In the genomic region with DNA sequence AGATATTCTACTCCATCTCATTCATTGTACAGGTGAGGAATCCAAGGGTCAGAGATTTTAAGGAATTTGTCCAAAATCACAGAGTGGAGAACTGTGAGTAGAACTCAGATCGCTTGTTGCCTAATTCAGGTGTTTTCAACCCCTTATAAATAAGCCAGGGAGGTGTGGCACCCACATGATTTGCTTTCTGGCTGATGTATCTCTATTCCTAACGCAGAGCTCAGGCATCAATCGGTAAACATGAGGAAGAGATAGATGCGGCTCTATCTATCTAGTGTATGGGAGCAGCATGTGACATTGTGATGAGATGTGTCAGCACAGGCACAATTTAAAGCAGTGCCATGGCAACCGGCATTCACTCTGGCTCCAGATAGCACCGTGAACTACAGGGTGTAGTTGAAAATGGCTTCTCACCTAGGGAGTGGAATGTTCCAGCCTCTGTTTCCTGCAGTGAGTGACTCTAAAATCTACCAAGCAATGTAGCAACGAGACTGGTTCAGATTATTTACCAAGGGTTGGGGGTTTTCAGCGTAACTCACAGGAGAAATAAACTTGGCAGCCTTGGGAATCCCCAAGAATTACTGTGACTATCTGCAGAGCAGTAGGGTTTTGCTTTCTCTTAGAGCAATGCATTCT, we compare ENCODE assay signal across 8 cellular contexts. TPM values are rescaled to one million over a fixed set of nuclear protein-coding genes. Genes with fewer than 3 reads are reported as not detected.
DNase-seq lines count a peak whose midpoint lies in the region; ATAC-seq and TF ChIP-seq lines count a peak whose summit lies in the region.

No MANE protein-coding gene starts in this region.

- 46% methylated on average over 8 of the region's 8 CpGs for WGBS in mammary epithelial cell (ENCODE audit: low coverage, missing lambda C conversion rate)

- H3K4me1 ChIP-seq in CD8-positive, alpha-beta memory T cell (ENCODE audit: insufficient read depth, low read length): peaks cover 29% of the 10 kb centered on the region
- H3K4me1 ChIP-seq in mammary epithelial cell (ENCODE audit: insufficient read depth, low read length): no peaks in the 10 kb centered on the region
- no peaks in the 10 kb centered on the region for H3K4me1 ChIP-seq in neural progenitor cell

- dilution Hi-C loops in mammary epithelial cell (cut with HindIII; ENCODE audit: low sequenced_read_pairs): no loop called here

- H3K9me3 ChIP-seq in CD8-positive, alpha-beta memory T cell (ENCODE audit: low read length): no peaks in the 10 kb centered on the region
- H3K9me3 ChIP-seq in SK-N-MC (ENCODE audit: low read depth, low read length) (no peaks in the 10 kb centered on the region), mammary epithelial cell (replicated peaks; ENCODE audit: insufficient read depth, low read length) (no peaks in the 10 kb centered on the region), neural progenitor cell (ENCODE audit: low read depth) (no peaks in the 10 kb centered on the region)

- no peaks in the 10 kb centered on the region for H3K27me3 Mint-ChIP-seq in CD8-positive, alpha-beta memory T cell
- peaks cover 7% of the 10 kb centered on the region for H3K27me3 Mint-ChIP-seq in neural progenitor cell (ENCODE audit: insufficient read depth, low read depth)

- ATAC-seq in GM19324 (IDR thresholded peaks at IDR 0.05; ENCODE audit: low FRiP score, unreplicated experiment): peak; percentile 57
- peak; percentile 59 for ATAC-seq in HG03432 (IDR thresholded peaks at IDR 0.05; ENCODE audit: unreplicated experiment)

- intact Hi-C loops in mammary epithelial cell (cut with micrococcal nuclease): no loop called here

- peak overlapping the region; percentile 82 to 98 (median 92) for H3K27ac Mint-ChIP-seq in CD8-positive, alpha-beta memory T cell
- H3K27ac Mint-ChIP-seq in neural progenitor cell: peak overlapping the region; percentile 72

- peak overlapping the region; percentile 39 for H2AFZ ChIP-seq in mammary epithelial cell (ENCODE audit: low read depth, low read length)
- H2AFZ ChIP-seq in neural progenitor cell (replicated peaks): peak overlapping the region; percentile 45

- H3K4me2 ChIP-seq in mammary epithelial cell (ENCODE audit: insufficient read depth, low read depth, low read length) (no peak overlapping the region), neural progenitor cell (no peak overlapping the region)

- peak overlapping the region; percentile 81 to 95 (median 90) for H3K4me3 Mint-ChIP-seq in CD8-positive, alpha-beta memory T cell
- H3K4me3 Mint-ChIP-seq in neural progenitor cell: peak overlapping the region; percentile 34

- peaks cover 24 to 58% (median 52%) of the 10 kb centered on the region in 3 donors for H3K4me1 Mint-ChIP-seq in CD8-positive, alpha-beta memory T cell
- H3K4me1 Mint-ChIP-seq in neural progenitor cell: peaks cover 29% of the 10 kb centered on the region

- no peaks in the 10 kb centered on the region for H3F3A ChIP-seq in neural progenitor cell (ENCODE audit: low read depth)

- no peaks in the 10 kb centered on the region for H3K79me2 ChIP-seq in mammary epithelial cell (ENCODE audit: insufficient read depth, low read length)
- H3K79me2 ChIP-seq in neural progenitor cell (ENCODE audit: low read depth): no peaks in the 10 kb centered on the region

- H3K9ac ChIP-seq in SK-N-MC (ENCODE audit: insufficient read length) (peak overlapping the region; percentile 61), mammary epithelial cell (ENCODE audit: insufficient read depth, low read length) (no peak overlapping the region), neural progenitor cell (no peak overlapping the region)

- POLR2A ChIA-PET in CD8-positive, alpha-beta memory T cell (lab: Charles Lee): interaction anchor here (0.5 to 1.8 kb wide), 6 partner anchors 53 to 220 kb away, joined by 3 to 12 read pairs (median 4); a partner anchor contains a TSS

- peaks cover 0 to 8% (median 7%) of the 10 kb centered on the region in 3 donors for H3K36me3 Mint-ChIP-seq in CD8-positive, alpha-beta memory T cell
- H3K36me3 Mint-ChIP-seq in neural progenitor cell: no peaks in the 10 kb centered on the region

- no peaks in the 10 kb centered on the region for H4K20me1 ChIP-seq in mammary epithelial cell (ENCODE audit: insufficient read depth, low read length)
- no peaks in the 10 kb centered on the region for H4K20me1 ChIP-seq in neural progenitor cell (ENCODE audit: low read depth)

- in situ Hi-C loops in mammary epithelial cell (cut with MboI; ENCODE audit: low sequenced_read_pairs in 2 of 2): no loop called here

- no peak for TF ChIP-seq CTCF in mammary epithelial cell (conservative IDR thresholded peaks at IDR 0.05 in 1 of 2, IDR thresholded peaks at IDR 0.05 in 1 of 2; ENCODE audit: extremely low read depth in 1 of 2, insufficient read depth in 1 of 2, low read depth in 1 of 2, low read length in 2 of 2)
- TF ChIP-seq CTCF in neural progenitor cell (IDR thresholded peaks at IDR 0.05): no peak

- no peaks in the 10 kb centered on the region for H3K36me3 ChIP-seq in CD8-positive, alpha-beta memory T cell (ENCODE audit: insufficient read depth, low read length)
- H3K36me3 ChIP-seq in SK-N-MC (ENCODE audit: insufficient read depth, low read length) (no peaks in the 10 kb centered on the region), mammary epithelial cell (ENCODE audit: insufficient read depth, low read length) (no peaks in the 10 kb centered on the region), neural progenitor cell (no peaks in the 10 kb centered on the region)

- no TSS peak for BruUV-seq in mammary epithelial cell (replicated peaks; lab: Mats Ljungman, UMichigan)

- H3K27ac ChIP-seq in CD8-positive, alpha-beta memory T cell (ENCODE audit: low read depth, low read length): peak overlapping the region; percentile 76
- peak overlapping the region; percentile 79 for H3K27ac ChIP-seq in SK-N-MC
- H3K27ac ChIP-seq in mammary epithelial cell (ENCODE audit: insufficient read depth, low read depth, low read length): no peak overlapping the region
- H3K27ac ChIP-seq in neural progenitor cell: no peak overlapping the region

- H3K9me3 Mint-ChIP-seq in CD8-positive, alpha-beta memory T cell: no peaks in the 10 kb centered on the region
- no peaks in the 10 kb centered on the region for H3K9me3 Mint-ChIP-seq in neural progenitor cell

- peak overlapping the region; percentile 49 for H3K4me3 ChIP-seq in CD8-positive, alpha-beta memory T cell (ENCODE audit: low read length)
- H3K4me3 ChIP-seq in SK-N-MC (peak overlapping the region; percentile 65), mammary epithelial cell (replicated peaks in 1 of 3; ENCODE audit: insufficient read depth in 1 of 3, low read depth in 2 of 3, low read length in 3 of 3) (no peak overlapping the region), neural progenitor cell (no peak overlapping the region)

- DNase-seq in CD8-positive, alpha-beta memory T cell: peak; percentile 7 to 74 (median 39)
- DNase-seq in SK-N-MC (ENCODE audit: low read depth, low spot score) (no peak), mammary epithelial cell (peak; percentile 24), neural progenitor cell (ENCODE audit: low spot score) (no peak), pons (ENCODE audit: low spot score) (no peak), DMS114 treated with DMSO at 0.1 percent for 48 hours (lab: John Stamatoyannopoulos, UW; ENCODE audit: unreplicated experiment) (no peak)

- CTCF ChIA-PET in CD8-positive, alpha-beta memory T cell (lab: Charles Lee): interaction anchor here (1.3 to 1.6 kb wide), 2 partner anchors 42 to 58 kb away, joined by 3 to 10 read pairs; no protein-coding TSS in a partner anchor
- CTCF ChIA-PET in mammary epithelial cell (lab: Charles Lee; ENCODE audit: low non-redundant PET): no interaction called here

- no peaks in the 10 kb centered on the region for H3K27me3 ChIP-seq in CD8-positive, alpha-beta memory T cell (ENCODE audit: insufficient read depth, low read length, poor library complexity, severe bottlenecking)
- no peaks in the 10 kb centered on the region for H3K27me3 ChIP-seq in mammary epithelial cell (ENCODE audit: insufficient read depth, low read length)
- H3K27me3 ChIP-seq in neural progenitor cell: no peaks in the 10 kb centered on the region

RNA-seq across cellular contexts. Expression of a gene that starts 53.4 kb away (rescaled TPM):
- total RNA-seq in CD8-positive, alpha-beta memory T cell: 100 to 1,000 TPM; 484 to 511 TPM
- 476 TPM for polyA plus RNA-seq in CD8-positive, alpha-beta memory T cell
- total RNA-seq in mammary epithelial cell (100 to 1,000 TPM; 109 to 231 TPM), neural progenitor cell (ENCODE audit: low replicate concordance) (324 and 789 TPM in 2 replicates)
- 66.8 TPM for polyA plus RNA-seq in mammary epithelial cell
- polyA minus RNA-seq in mammary epithelial cell: 10.7 TPM

Comparison
In these comparisons a context has a peak if more than half of its experiments do, and no peak if none do; other contexts are left out.
1. DNase-seq: peak in CD8-positive, alpha-beta memory T cell (5 of 5) and mammary epithelial cell (single experiment); none in SK-N-MC (single experiment), neural progenitor cell (single experiment), pons (single experiment) and DMS114 treated with DMSO at 0.1 percent for 48 hours (single experiment).
2. H3K27ac ChIP-seq: peak in CD8-positive, alpha-beta memory T cell (single experiment) and SK-N-MC (single experiment); none in mammary epithelial cell (single experiment) and neural progenitor cell (single experiment).
3. H3K4me3 ChIP-seq: peak in CD8-positive, alpha-beta memory T cell (single experiment) and SK-N-MC (single experiment); none in mammary epithelial cell (0 of 3) and neural progenitor cell (single experiment).